Comparison of ENCODE assay signal across 20 cellular contexts in genomic region chr21:42436914-42437313, GRCh38. TPM values are rescaled to one million over a fixed set of nuclear protein-coding genes. Genes with fewer than 3 reads are reported as not detected.
"Had no signal": no experiment of that assay in that cellular context is flagged by ENCODE, and none has a peak within 500 bp of the region (broad histone marks: within the 10 kb centered on the region; RNA-seq: fewer than 3 reads in every experiment).

No MANE protein-coding gene starts in this region.

- ATAC-seq: gastrocnemius medialis, heart right ventricle had no signal

- DNase-seq: dorsolateral prefrontal cortex; effector CD8-positive, alpha-beta T cell; gastrocnemius medialis; heart right ventricle; hypothalamus; kidney glomerular epithelial cell; mesendoderm; naive B cell; sigmoid colon; stimulated activated CD4-positive, alpha-beta T cell treated with anti-CD3 and anti-CD28 coated beads, Interleukin-12 subunit alpha, Interleukin-12 subunit beta, amount 100 ng/mL, for 4 hours; stimulated activated naive CD4-positive, alpha-beta T cell treated with Interleukin-2 at 50 U/mL for 16 hours; tibial artery; upper lobe of left lung; uterus had no signal

RNA-seq across cellular contexts. Expression of gene UBASH3A, which starts 33.2 kb away (rescaled TPM):
- total RNA-seq: fibroblast of villous mesenchyme, lung microvascular endothelial cell, osteocyte, pulmonary artery endothelial cell, sigmoid colon, temporal lobe had no signal

RNA-seq across cellular contexts. Expression of gene TMPRSS3, which starts 41.1 kb away (rescaled TPM):
- total RNA-seq: esophagus muscularis mucosa, fibroblast of villous mesenchyme, gastrocnemius medialis, lung microvascular endothelial cell, osteocyte, pulmonary artery endothelial cell, temporal lobe had no signal

RNA-seq across cellular contexts. Expression of gene RSPH1, which starts 59.1 kb away (rescaled TPM):
- total RNA-seq: fibroblast of villous mesenchyme, lung microvascular endothelial cell had no signal
